Comparison of ENCODE assay signal across 18 cellular contexts in the genomic region with DNA sequence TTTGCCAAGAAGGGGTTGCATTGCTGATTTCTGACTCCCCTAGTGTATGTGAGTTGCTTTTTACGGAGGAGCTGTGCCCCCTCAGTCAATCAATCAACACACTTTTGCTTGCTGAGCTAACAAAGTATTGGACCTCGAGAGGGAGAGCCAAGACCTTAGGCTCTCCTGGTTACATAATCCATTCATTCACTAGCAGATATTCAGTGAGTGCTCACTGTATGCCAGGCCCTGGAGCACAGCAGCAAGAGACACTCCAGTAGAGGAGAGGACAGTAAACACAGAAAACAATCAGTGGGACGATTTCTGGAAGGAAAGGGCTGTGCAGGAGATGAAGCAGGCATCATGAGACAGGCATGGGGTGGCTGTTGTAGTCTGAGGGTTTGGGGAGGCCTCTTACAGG. TPM values are rescaled to one million over a fixed set of nuclear protein-coding genes. Genes with fewer than 3 reads are reported as not detected.
DNase-seq lines count a peak whose midpoint lies in the region; ATAC-seq and TF ChIP-seq lines count a peak whose summit lies in the region.
"Had no signal": no experiment of that assay in that cellular context is flagged by ENCODE, and none has a peak within 500 bp of the region (broad histone marks: within the 10 kb centered on the region; RNA-seq: fewer than 3 reads in every experiment).

No MANE protein-coding gene starts in this region.

- no peaks in the 10 kb centered on the region for H3K36me3 Mint-ChIP-seq in natural killer cell
- H3K36me3 Mint-ChIP-seq: CD4-positive, CD25-positive, alpha-beta regulatory T cell had no signal

- H3K79me1 ChIP-seq in neuronal stem cell (ENCODE audit: low read depth, low read length): no peaks in the 10 kb centered on the region

- peak overlapping the region; percentile 78 for H3K27ac ChIP-seq in right cardiac atrium (ENCODE audit: low read length)
- no peak overlapping the region for H3K27ac ChIP-seq in neuronal stem cell (replicated peaks; ENCODE audit: low read length)
- no peak overlapping the region for H3K27ac ChIP-seq in upper lobe of right lung

- H3K14ac ChIP-seq in neuronal stem cell (ENCODE audit: low read length): peak overlapping the region; percentile 67

- no peak overlapping the region for H2BK120ac ChIP-seq in neuronal stem cell (ENCODE audit: low read depth, low read length)

- DNase-seq in Right ventricle myocardium inferior (ENCODE audit: missing footprints) (peak; percentile 13), cardiac septum (ENCODE audit: low spot score) (no peak), right cardiac atrium (peak in 1 of 3 donors; percentile 0), neuronal stem cell (ENCODE audit: low spot score) (no peak), upper lobe of right lung (no peak), natural killer cell (no peak), DMS114 treated with DMSO at 0.1 percent for 48 hours (lab: John Stamatoyannopoulos, UW; ENCODE audit: unreplicated experiment) (no peak)
- DNase-seq: CD4-positive, CD25-positive, alpha-beta regulatory T cell; COR-L47; DMS 273 treated with DMSO at 0.1 percent for 48 hours; NCI-H1105 treated with DMSO at 0.1 percent for 48 hours; NCI-H1694; NCI-H345; NCI-H524 treated with DMSO at 0.1 percent for 48 hours had no signal

- no peaks in the 10 kb centered on the region for H3K36me3 ChIP-seq in neuronal stem cell (replicated peaks in 1 of 2; ENCODE audit: control insufficient read depth in 2 of 2, insufficient read depth in 2 of 2, low read length in 2 of 2)
- no peaks in the 10 kb centered on the region for H3K36me3 ChIP-seq in upper lobe of right lung
- H3K36me3 ChIP-seq: BE2C, HAP-1 had no signal

- H3K4me2 ChIP-seq in neuronal stem cell (ENCODE audit: insufficient read depth, low read length, poor library complexity, severe bottlenecking): no peak overlapping the region

- peaks cover 14% of the 10 kb centered on the region for H3K4me1 ChIP-seq in right cardiac atrium (ENCODE audit: control insufficient read depth, insufficient read depth, low read length)
- peaks cover 44 to 52% of the 10 kb centered on the region in 2 donors for H3K4me1 ChIP-seq in neuronal stem cell (ENCODE audit: control insufficient read depth in 2 of 2, insufficient read depth in 1 of 2, low read depth in 1 of 2, low read length in 2 of 2)
- no peaks in the 10 kb centered on the region for H3K4me1 ChIP-seq in upper lobe of right lung
- H3K4me1 ChIP-seq: HAP-1 had no signal

- peak overlapping the region; percentile 9 for H3K9ac ChIP-seq in neuronal stem cell (ENCODE audit: low read depth, low read length, poor library complexity)

- intact Hi-C loops in Right ventricle myocardium inferior (cut with DNase I): no loop called here
- intact Hi-C loops in cardiac septum (cut with DNase I): no loop called here
- intact Hi-C loops in right cardiac atrium (cut with DNase I): no loop called here
- intact Hi-C loops in upper lobe of right lung (cut with DNase I): no loop called here
- intact Hi-C loops in natural killer cell (cut with micrococcal nuclease): no loop called here

- no peak overlapping the region for H3K27ac Mint-ChIP-seq in natural killer cell

- no peaks in the 10 kb centered on the region for H3K27me3 ChIP-seq in right cardiac atrium (ENCODE audit: control insufficient read depth, insufficient read depth)
- H3K27me3 ChIP-seq in neuronal stem cell (ENCODE audit: control insufficient read depth in 3 of 3, insufficient read depth in 3 of 3, low read depth in 1 of 3, low read length in 3 of 3): peaks cover 0 to 3% (median 0%) of the 10 kb centered on the region in 3 experiments
- no peaks in the 10 kb centered on the region for H3K27me3 ChIP-seq in upper lobe of right lung
- H3K27me3 ChIP-seq: BE2C had no signal

- H3K9me3 ChIP-seq in right cardiac atrium (ENCODE audit: control insufficient read depth, low read length): no peaks in the 10 kb centered on the region
- no peaks in the 10 kb centered on the region for H3K9me3 ChIP-seq in neuronal stem cell (replicated peaks in 1 of 2; ENCODE audit: control insufficient read depth in 2 of 2, insufficient read depth in 1 of 2, low read depth in 1 of 2, low read length in 2 of 2)
- no peaks in the 10 kb centered on the region for H3K9me3 ChIP-seq in upper lobe of right lung
- H3K9me3 ChIP-seq: BE2C, HAP-1 had no signal

- peak overlapping the region; percentile 14 for H2BK12ac ChIP-seq in neuronal stem cell (ENCODE audit: low read length)

- no peak overlapping the region for H3K4me3 Mint-ChIP-seq in natural killer cell
- H3K4me3 Mint-ChIP-seq: CD4-positive, CD25-positive, alpha-beta regulatory T cell had no signal

- no peak overlapping the region for H2BK5ac ChIP-seq in neuronal stem cell (ENCODE audit: low read length)

- peak overlapping the region; percentile 48 for H2AK5ac ChIP-seq in neuronal stem cell (ENCODE audit: low read depth, low read length)

- H3K9me3 Mint-ChIP-seq in natural killer cell: peaks cover 0 to 3% of the 10 kb centered on the region in 2 donors

- peak overlapping the region; percentile 35 for H2BK15ac ChIP-seq in neuronal stem cell (ENCODE audit: low read length)

- no peak overlapping the region for H3K4me3 ChIP-seq in right cardiac atrium (ENCODE audit: low read length)
- H3K4me3 ChIP-seq in neuronal stem cell (ENCODE audit: low read length in 2 of 2): no peak overlapping the region
- no peak overlapping the region for H3K4me3 ChIP-seq in upper lobe of right lung
- H3K4me3 ChIP-seq: HAP-1, K562 had no signal

- no peak for TF ChIP-seq CTCF in upper lobe of right lung (IDR thresholded peaks at IDR 0.05)
- TF ChIP-seq CTCF in natural killer cell (IDR thresholded peaks at IDR 0.05): no peak

- H3K4me1 Mint-ChIP-seq in natural killer cell: peaks cover 0 to 4% of the 10 kb centered on the region in 2 donors
- H3K4me1 Mint-ChIP-seq: CD4-positive, CD25-positive, alpha-beta regulatory T cell had no signal

- ATAC-seq in Right ventricle myocardium inferior (peak; percentile 62), right cardiac atrium (peak; percentile 16 to 47), upper lobe of right lung (peak; percentile 5), HG02588 (IDR thresholded peaks at IDR 0.05; ENCODE audit: unreplicated experiment) (no peak), natural killer cell (no peak)

- peaks cover 0 to 3% of the 10 kb centered on the region in 2 donors for H3K27me3 Mint-ChIP-seq in natural killer cell (ENCODE audit: low read depth in 2 of 2)
- H3K27me3 Mint-ChIP-seq: CD4-positive, CD25-positive, alpha-beta regulatory T cell had no signal

- no peak overlapping the region for H3K4ac ChIP-seq in neuronal stem cell (ENCODE audit: low read length)

- WGBS in right cardiac atrium: 24% methylated on average over 3 of the region's 3 CpGs
- no CpG with 5 or more reads among the region's 3 CpGs for WGBS in neuronal stem cell (ENCODE audit: extremely low coverage in 2 of 2, insufficient read length in 2 of 2, insufficient replicate concordance in 1 of 2), 2 donors

- no peak overlapping the region for H4K91ac ChIP-seq in neuronal stem cell (ENCODE audit: low read depth, low read length, poor library complexity)

- H2AFZ ChIP-seq in neuronal stem cell (ENCODE audit: low read length): no peak overlapping the region

- no peak overlapping the region for H4K8ac ChIP-seq in neuronal stem cell (ENCODE audit: low read depth, low read length)

- no peak overlapping the region for H3K23ac ChIP-seq in neuronal stem cell (ENCODE audit: low read depth, low read length, poor library complexity)

- H3K18ac ChIP-seq in neuronal stem cell (ENCODE audit: low read length): no peak overlapping the region

RNA-seq across cellular contexts. Expression of a gene that starts 18.0 kb away (rescaled TPM):
- total RNA-seq in Right ventricle myocardium inferior: 12.6 TPM
- 11.3 TPM for total RNA-seq in cardiac septum
- total RNA-seq in right cardiac atrium: 10 to 100 TPM in 2 of 4 donors, 1 to 10 TPM in 2; 9.8 to 13.3 (median 10.8) TPM
- polyA plus RNA-seq in right cardiac atrium: 9.9 TPM
- 0.78 TPM for polyA plus RNA-seq in neuronal stem cell (2013, experiment 1 of 2)
- 0.89 TPM for polyA plus RNA-seq in neuronal stem cell (2013, experiment 2 of 2)
- total RNA-seq in upper lobe of right lung: 2.5 TPM
- under 1 TPM in 1 of 3 donors, not detected in 2; 0.14 TPM for total RNA-seq in natural killer cell
- polyA plus RNA-seq: CD4-positive, CD25-positive, alpha-beta regulatory T cell; K562 had no signal

Comparison
In these comparisons a context has a peak if more than half of its experiments do, and no peak if none do; other contexts are left out.
1. ATAC-seq: peak in Right ventricle myocardium inferior (single experiment), right cardiac atrium (2 of 2) and upper lobe of right lung (single experiment); none in HG02588 (single experiment) and natural killer cell (0 of 3).